7 cellular contexts compared by ENCODE assay signal in genomic region chr21:45555557-45556301, GRCh38. TPM values are rescaled to one million over a fixed set of nuclear protein-coding genes. Genes with fewer than 3 reads are reported as not detected.
DNase-seq lines count a peak whose midpoint lies in the region; ATAC-seq and TF ChIP-seq lines count a peak whose summit lies in the region.

No MANE protein-coding gene starts in this region.

- DNase-seq in SKM-1 treated with dmso at 0.1 percent for 144 hours (lab: John Stamatoyannopoulos, UW; ENCODE audit: unreplicated experiment) (peak; percentile 55), anterior cingulate cortex (lab: John Stamatoyannopoulos, UW) (peak in 50 of 58 donors; percentile 35 to 83 (median 68)), left ventricle myocardium inferior (peak; percentile 73), posterior cingulate gyrus (peak in 9 of 10 donors; percentile 66 to 95 (median 78))

- intact Hi-C loops in left ventricle myocardium inferior (cut with micrococcal nuclease) (no loop called here), posterior cingulate gyrus (cut with DNase I) (loop anchor here (1.0 to 2.0 kb wide), 3 partner anchors 41 to 367 kb away; no protein-coding TSS in a partner anchor)

- peak overlapping the region; percentile 51 for H3K9ac ChIP-seq in HUES64 (ENCODE audit: low read depth, low read length)

- ATAC-seq in HG02870 (IDR thresholded peaks at IDR 0.05; ENCODE audit: unreplicated experiment): no peak

- H3K4me3 ChIP-seq in HUES64 (ENCODE audit: low read length): peak overlapping the region; percentile 55
- peak overlapping the region; percentile 72 for H3K4me3 ChIP-seq in left ventricle myocardium inferior

- H3K27me3 ChIP-seq in HUES64 (ENCODE audit: insufficient read depth, low read length) (peaks cover 5% of the 10 kb centered on the region; the same call in 1 of the 2 replicates), left ventricle myocardium inferior (ENCODE audit: low read depth) (peaks cover 26% of the 10 kb centered on the region)

- peaks cover 7% of the 10 kb centered on the region for H3K4me1 ChIP-seq in HUES64 (ENCODE audit: insufficient read depth, low read length)
- peaks cover 14% of the 10 kb centered on the region for H3K4me1 ChIP-seq in left ventricle myocardium inferior

- H3K27ac ChIP-seq in HUES64 (ENCODE audit: low read depth, low read length) (peak overlapping the region; percentile 31; the same call in 1 of the 2 replicates), left ventricle myocardium inferior (replicated peaks) (peak overlapping the region; percentile 86)

- H3K36me3 ChIP-seq in HUES64 (ENCODE audit: insufficient read depth, low read length): no peaks in the 10 kb centered on the region
- no peaks in the 10 kb centered on the region for H3K36me3 ChIP-seq in left ventricle myocardium inferior

- WGBS in HUES64: 2% methylated on average over 62 of the region's 62 CpGs

- H3K9me3 ChIP-seq in HUES64 (ENCODE audit: insufficient read depth, low read depth, low read length): no peaks in the 10 kb centered on the region
- H3K9me3 ChIP-seq in left ventricle myocardium inferior (replicated peaks): no peaks in the 10 kb centered on the region

- TF ChIP-seq CTCF in GM12872 (IDR thresholded peaks at IDR 0.05; ENCODE audit: insufficient read depth, low read depth, low read length) (peak; percentile 80), left ventricle myocardium inferior (IDR thresholded peaks at IDR 0.05; ENCODE audit: borderline replicate concordance) (peak; percentile 76)

RNA-seq across cellular contexts. Expression of gene SLC19A1, which starts 13.5 kb away (rescaled TPM):
- polyA plus RNA-seq in HUES64 (2013, experiment 1 of 2): 22.7 TPM
- polyA plus RNA-seq in HUES64 (2013, experiment 2 of 2): 19.0 TPM
- 4.9 TPM for total RNA-seq in left ventricle myocardium inferior
